17 cellular contexts compared by ENCODE assay signal in the genomic region with DNA sequence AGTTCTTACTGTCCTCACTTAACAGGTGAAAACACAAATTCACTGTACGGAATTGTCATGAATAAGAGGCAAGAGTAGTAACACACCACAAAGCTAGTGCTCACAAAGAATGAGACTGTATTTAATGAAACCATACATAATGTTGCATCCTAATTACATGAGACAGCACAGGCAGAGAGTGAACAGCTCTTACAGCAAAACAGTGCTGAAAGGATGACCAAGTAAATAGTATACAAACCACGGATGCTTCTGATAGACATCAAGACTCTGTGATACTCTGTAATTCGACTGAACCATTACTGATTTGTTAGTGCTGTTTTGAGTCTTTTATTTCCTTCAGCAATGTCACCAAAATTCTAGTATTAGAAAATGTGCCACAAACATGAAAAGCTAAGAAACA.
DNase-seq lines count a peak whose midpoint lies in the region; ATAC-seq and TF ChIP-seq lines count a peak whose summit lies in the region.
"Had no signal": no experiment of that assay in that cellular context is flagged by ENCODE, and none has a peak within 500 bp of the region (broad histone marks: within the 10 kb centered on the region; RNA-seq: fewer than 3 reads in every experiment).

No MANE protein-coding gene starts in this region.

- no peak overlapping the region for H3K9ac ChIP-seq in smooth muscle cell (ENCODE audit: low read depth)

- peaks cover 13% of the 10 kb centered on the region for H3K4me1 ChIP-seq in smooth muscle cell (ENCODE audit: low read depth)

- no peak for DNase-seq in activated CD4-positive, alpha-beta memory T cell treated with anti-CD3 and anti-CD28 coated beads, Interleukin-2, amount 10 ng/mL, durations not matched to agents 7 days and 5 days
- DNase-seq in activated CD4-positive, alpha-beta memory T cell treated with anti-CD3 and anti-CD28 coated beads for 36 hours = no peak
- DNase-seq in fibroblast of villous mesenchyme (ENCODE audit: low read depth) = peak; percentile 6
- no peak for DNase-seq in smooth muscle cell (lab: John Stamatoyannopoulos, UW; ENCODE audit: unreplicated experiment)
- DNase-seq in sciatic nerve (ENCODE audit: low spot score) = no peak
- DNase-seq in activated CD8-positive, alpha-beta T cell treated with anti-CD3 and anti-CD28 coated beads, Interleukin-2, amount 10 ng/mL, durations not matched to agents 7 days and 5 days = no peak
- DNase-seq: BE2C; Calu3; CD4-positive, alpha-beta T cell; GOT3; NCI-H1092 treated with DMSO at 0.1 percent for 48 hours; NCI-H146; NCI-H2029 treated with DMSO at 0.1 percent for 48 hours; NCI-H748 treated with DMSO at 0.1 percent for 48 hours had no signal

- no peak for TF ChIP-seq CTCF in fibroblast of villous mesenchyme (IDR thresholded peaks at IDR 0.05; ENCODE audit: insufficient read depth, low read depth, low read length)
- TF ChIP-seq CTCF in smooth muscle cell (IDR thresholded peaks at IDR 0.05; ENCODE audit: borderline replicate concordance, insufficient read depth, poor library complexity, severe bottlenecking) = no peak

- peaks cover 7% of the 10 kb centered on the region for H3F3A ChIP-seq in smooth muscle cell (ENCODE audit: low read depth)

- no peaks in the 10 kb centered on the region for H3K79me2 ChIP-seq in smooth muscle cell (ENCODE audit: low read depth)

- peaks cover 43% of the 10 kb centered on the region for H3K4me1 Mint-ChIP-seq in activated CD4-positive, alpha-beta memory T cell treated with anti-CD3 and anti-CD28 coated beads, Interleukin-2, amount 10 ng/mL, durations not matched to agents 7 days and 5 days
- peaks cover 8% of the 10 kb centered on the region for H3K4me1 Mint-ChIP-seq in activated CD4-positive, alpha-beta memory T cell treated with anti-CD3 and anti-CD28 coated beads for 36 hours (ENCODE audit: low read depth)
- H3K4me1 Mint-ChIP-seq in activated CD8-positive, alpha-beta T cell treated with anti-CD3 and anti-CD28 coated beads, Interleukin-2, amount 10 ng/mL, durations not matched to agents 7 days and 5 days (ENCODE audit: low read depth) = peaks cover 23% of the 10 kb centered on the region

- CTCF ChIA-PET in activated CD4-positive, alpha-beta memory T cell treated with anti-CD3 and anti-CD28 coated beads, Interleukin-2, amount 10 ng/mL, durations not matched to agents 7 days and 5 days (lab: Charles Lee) = no interaction called here
- CTCF ChIA-PET in activated CD4-positive, alpha-beta memory T cell treated with anti-CD3 and anti-CD28 coated beads for 36 hours (lab: Charles Lee) = interaction anchor here (1.3 kb wide), 1 partner anchor 45 kb away, joined by 4 read pairs; no protein-coding TSS in a partner anchor
- CTCF ChIA-PET in activated CD8-positive, alpha-beta T cell treated with anti-CD3 and anti-CD28 coated beads, Interleukin-2, amount 10 ng/mL, durations not matched to agents 7 days and 5 days (lab: Charles Lee) = interaction anchor here (1.0 kb wide), 1 partner anchor 12 kb away, joined by 3 read pairs; no protein-coding TSS in a partner anchor

- H3K9me3 Mint-ChIP-seq in activated CD4-positive, alpha-beta memory T cell treated with anti-CD3 and anti-CD28 coated beads, Interleukin-2, amount 10 ng/mL, durations not matched to agents 7 days and 5 days = no peaks in the 10 kb centered on the region
- no peaks in the 10 kb centered on the region for H3K9me3 Mint-ChIP-seq in activated CD4-positive, alpha-beta memory T cell treated with anti-CD3 and anti-CD28 coated beads for 36 hours
- no peaks in the 10 kb centered on the region for H3K9me3 Mint-ChIP-seq in activated CD8-positive, alpha-beta T cell treated with anti-CD3 and anti-CD28 coated beads, Interleukin-2, amount 10 ng/mL, durations not matched to agents 7 days and 5 days (ENCODE audit: insufficient read depth)
- H3K9me3 Mint-ChIP-seq: CD4-positive, alpha-beta T cell had no signal

- H3K36me3 Mint-ChIP-seq in activated CD4-positive, alpha-beta memory T cell treated with anti-CD3 and anti-CD28 coated beads, Interleukin-2, amount 10 ng/mL, durations not matched to agents 7 days and 5 days (ENCODE audit: low read depth) = no peaks in the 10 kb centered on the region
- H3K36me3 Mint-ChIP-seq in activated CD4-positive, alpha-beta memory T cell treated with anti-CD3 and anti-CD28 coated beads for 36 hours = no peaks in the 10 kb centered on the region
- no peaks in the 10 kb centered on the region for H3K36me3 Mint-ChIP-seq in activated CD8-positive, alpha-beta T cell treated with anti-CD3 and anti-CD28 coated beads, Interleukin-2, amount 10 ng/mL, durations not matched to agents 7 days and 5 days (ENCODE audit: low read depth)

- no peaks in the 10 kb centered on the region for H3K9me3 ChIP-seq in smooth muscle cell (replicated peaks; ENCODE audit: low read depth)
- H3K9me3 ChIP-seq: BE2C had no signal

- 70% methylated on average over 3 of the region's 3 CpGs for WGBS in smooth muscle cell (ENCODE audit: low lambda C conversion rate)

- peak overlapping the region; percentile 47 for H3K27ac Mint-ChIP-seq in activated CD4-positive, alpha-beta memory T cell treated with anti-CD3 and anti-CD28 coated beads, Interleukin-2, amount 10 ng/mL, durations not matched to agents 7 days and 5 days
- no peak overlapping the region for H3K27ac Mint-ChIP-seq in activated CD4-positive, alpha-beta memory T cell treated with anti-CD3 and anti-CD28 coated beads for 36 hours
- H3K27ac Mint-ChIP-seq in activated CD8-positive, alpha-beta T cell treated with anti-CD3 and anti-CD28 coated beads, Interleukin-2, amount 10 ng/mL, durations not matched to agents 7 days and 5 days = no peak overlapping the region
- H3K27ac Mint-ChIP-seq: CD4-positive, alpha-beta T cell had no signal

- peak; percentile 78 for ATAC-seq in SK-N-SH treated with all-trans-retinoic acid at 6 μM for 48 hours
- ATAC-seq in sciatic nerve = no peak
- ATAC-seq in activated CD8-positive, alpha-beta T cell treated with anti-CD3 and anti-CD28 coated beads, Interleukin-2, amount 10 ng/mL, durations not matched to agents 7 days and 5 days = no peak
- ATAC-seq: HCT116, Right ventricle myocardium inferior had no signal

- H3K36me3 ChIP-seq in smooth muscle cell (ENCODE audit: low read depth) = no peaks in the 10 kb centered on the region
- H3K36me3 ChIP-seq: BE2C had no signal

- POLR2A ChIA-PET in activated CD4-positive, alpha-beta memory T cell treated with anti-CD3 and anti-CD28 coated beads, Interleukin-2, amount 10 ng/mL, durations not matched to agents 7 days and 5 days (lab: Charles Lee) = interaction anchor here (1.1 kb wide), 1 partner anchor 17 kb away, joined by 4 read pairs; no protein-coding TSS in a partner anchor
- POLR2A ChIA-PET in activated CD4-positive, alpha-beta memory T cell treated with anti-CD3 and anti-CD28 coated beads for 36 hours (lab: Charles Lee) = no interaction called here
- POLR2A ChIA-PET in activated CD8-positive, alpha-beta T cell treated with anti-CD3 and anti-CD28 coated beads, Interleukin-2, amount 10 ng/mL, durations not matched to agents 7 days and 5 days (lab: Charles Lee) = no interaction called here

- peak overlapping the region; percentile 76 for H3K27ac ChIP-seq in smooth muscle cell (ENCODE audit: low read depth)

- no peaks in the 10 kb centered on the region for H3K27me3 ChIP-seq in smooth muscle cell (ENCODE audit: low read depth)
- H3K27me3 ChIP-seq: BE2C had no signal

- H3K27me3 Mint-ChIP-seq in activated CD4-positive, alpha-beta memory T cell treated with anti-CD3 and anti-CD28 coated beads, Interleukin-2, amount 10 ng/mL, durations not matched to agents 7 days and 5 days = peaks cover 2% of the 10 kb centered on the region
- H3K27me3 Mint-ChIP-seq in activated CD4-positive, alpha-beta memory T cell treated with anti-CD3 and anti-CD28 coated beads for 36 hours = peaks cover 5% of the 10 kb centered on the region
- H3K27me3 Mint-ChIP-seq in activated CD8-positive, alpha-beta T cell treated with anti-CD3 and anti-CD28 coated beads, Interleukin-2, amount 10 ng/mL, durations not matched to agents 7 days and 5 days (ENCODE audit: low read depth) = no peaks in the 10 kb centered on the region
- H3K27me3 Mint-ChIP-seq: CD4-positive, alpha-beta T cell had no signal

- H2AFZ ChIP-seq in smooth muscle cell (ENCODE audit: low read depth) = no peak overlapping the region

- no peak overlapping the region for H3K4me3 ChIP-seq in fibroblast of villous mesenchyme (ENCODE audit: low read depth, low read length)
- H3K4me3 ChIP-seq in smooth muscle cell = no peak overlapping the region

- H3K4me3 Mint-ChIP-seq in activated CD4-positive, alpha-beta memory T cell treated with anti-CD3 and anti-CD28 coated beads, Interleukin-2, amount 10 ng/mL, durations not matched to agents 7 days and 5 days = no peak overlapping the region
- H3K4me3 Mint-ChIP-seq in activated CD4-positive, alpha-beta memory T cell treated with anti-CD3 and anti-CD28 coated beads for 36 hours = no peak overlapping the region
- no peak overlapping the region for H3K4me3 Mint-ChIP-seq in activated CD8-positive, alpha-beta T cell treated with anti-CD3 and anti-CD28 coated beads, Interleukin-2, amount 10 ng/mL, durations not matched to agents 7 days and 5 days
- H3K4me3 Mint-ChIP-seq: CD4-positive, alpha-beta T cell had no signal

- no peak overlapping the region for H3K4me2 ChIP-seq in smooth muscle cell

- intact Hi-C loops in activated CD4-positive, alpha-beta memory T cell treated with anti-CD3 and anti-CD28 coated beads for 36 hours (cut with micrococcal nuclease) = loop anchor here (2.0 kb wide), 1 partner anchor 375 kb away; a partner anchor contains a TSS
- intact Hi-C loops in sciatic nerve (cut with DNase I) = no loop called here

- no peaks in the 10 kb centered on the region for H4K20me1 ChIP-seq in smooth muscle cell (ENCODE audit: low read depth)

TF ChIP-seq in SK-N-SH treated with all-trans-retinoic acid at 6 μM for 48 hours, 23 proteins besides CTCF, POLR2A, EP300 and RAD21:
- no peak for TF ChIP-seq RARB (CRISPR knock-in tag; IDR thresholded peaks at IDR 0.05)
- no peak for TF ChIP-seq ISL1 (CRISPR knock-in tag; IDR thresholded peaks at IDR 0.05)
- TF ChIP-seq BACH2 (CRISPR knock-in tag; IDR thresholded peaks at IDR 0.05; ENCODE audit: borderline replicate concordance) = no peak
- TF ChIP-seq, protein P1, sequence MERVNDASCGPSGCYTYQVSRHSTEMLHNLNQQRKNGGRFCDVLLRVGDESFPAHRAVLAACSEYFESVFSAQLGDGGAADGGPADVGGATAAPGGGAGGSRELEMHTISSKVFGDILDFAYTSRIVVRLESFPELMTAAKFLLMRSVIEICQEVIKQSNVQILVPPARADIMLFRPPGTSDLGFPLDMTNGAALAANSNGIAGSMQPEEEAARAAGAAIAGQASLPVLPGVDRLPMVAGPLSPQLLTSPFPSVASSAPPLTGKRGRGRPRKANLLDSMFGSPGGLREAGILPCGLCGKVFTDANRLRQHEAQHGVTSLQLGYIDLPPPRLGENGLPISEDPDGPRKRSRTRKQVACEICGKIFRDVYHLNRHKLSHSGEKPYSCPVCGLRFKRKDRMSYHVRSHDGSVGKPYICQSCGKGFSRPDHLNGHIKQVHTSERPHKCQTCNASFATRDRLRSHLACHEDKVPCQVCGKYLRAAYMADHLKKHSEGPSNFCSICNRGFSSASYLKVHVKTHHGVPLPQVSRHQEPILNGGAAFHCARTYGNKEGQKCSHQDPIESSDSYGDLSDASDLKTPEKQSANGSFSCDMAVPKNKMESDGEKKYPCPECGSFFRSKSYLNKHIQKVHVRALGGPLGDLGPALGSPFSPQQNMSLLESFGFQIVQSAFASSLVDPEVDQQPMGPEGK (CRISPR knock-in tag; IDR thresholded peaks at IDR 0.05; ENCODE audit: borderline replicate concordance) = no peak
